In genomic region chr10:92848441-92849233, GRCh38 we compare ENCODE assay signal across 8 cellular contexts. TPM values are rescaled to one million over a fixed set of nuclear protein-coding genes. Genes with fewer than 3 reads are reported as not detected.
DNase-seq lines count a peak whose midpoint lies in the region; ATAC-seq and TF ChIP-seq lines count a peak whose summit lies in the region.

Gene EXOC6, plus strand, starts transcription at chr10:92848520. Its CDS starts 14 bp downstream, at chr10:92848534.

- H3K27ac ChIP-seq in BLaER1 (peak within 1 kb of the TSS; percentile 94), right lobe of liver (peak within 1 kb of the TSS; percentile 86 to 90 (median 86))

- H3K4me3 ChIP-seq in BLaER1 (peak within 1 kb of the TSS; percentile 96), right lobe of liver (peak within 1 kb of the TSS; percentile 86 to 98 (median 95))

- peak in 2 of 4 donors; percentile 21 to 49 for TF ChIP-seq CTCF in right lobe of liver (IDR thresholded peaks at IDR 0.05)

- WGBS in right lobe of liver (ENCODE audit: insufficient coverage, low coverage, low lambda C conversion rate, missing lambda C conversion rate): 0% methylated on average over 7 of the region's 103 CpGs

- H3K4me2 ChIP-seq in BLaER1: peak within 1 kb of the TSS; percentile 85

- H3K27me3 ChIP-seq in BLaER1: no peaks in the 10 kb centered on the region
- no peaks in the 10 kb centered on the region for H3K27me3 ChIP-seq in right lobe of liver

- TF ChIP-seq POLR2A in right lobe of liver (IDR thresholded peaks at IDR 0.05): peak; percentile 58

- peak; percentile 77 for ATAC-seq in GM19025 (IDR thresholded peaks at IDR 0.05; ENCODE audit: low read depth, unreplicated experiment)
- ATAC-seq in HG03280 (IDR thresholded peaks at IDR 0.05; ENCODE audit: unreplicated experiment): peak; percentile 88
- ATAC-seq in right lobe of liver: peak; percentile 88 to 96 (median 93)

- peak within 1 kb of the TSS; percentile 94 for H3K9ac ChIP-seq in BLaER1

- H3K9me3 ChIP-seq in BLaER1: no peaks in the 10 kb centered on the region
- H3K9me3 ChIP-seq in right lobe of liver: no peaks in the 10 kb centered on the region

- intact Hi-C loops in right lobe of liver (cut with DNase I): no loop called here

- H3K36me3 ChIP-seq in BLaER1 (no peaks in the 10 kb centered on the region), right lobe of liver (no peaks in the 10 kb centered on the region)

- DNase-seq in NCI-H69 (lab: John Stamatoyannopoulos, UW) (peak; percentile 89), dermis microvascular lymphatic vessel endothelial cell (ENCODE audit: low read depth in 2 of 2) (peak; percentile 57 to 87), right lobe of liver (peak; percentile 88 to 90 (median 89))
- DNase-seq in activated CD4-positive, alpha-beta T cell treated with anti-CD3 and anti-CD28 coated beads, Interleukin-2, amount 50 U/mL, for 48 hours: peak; percentile 82 to 84
- DNase-seq in stimulated activated CD4-positive, alpha-beta T cell treated with anti-CD3 and anti-CD28 coated beads, Interleukin-4, amount 100 ng/mL, for 24 hours: peak; percentile 84

- H3K4me1 ChIP-seq in BLaER1: peaks cover 32% of the 10 kb centered on the region
- peaks cover 0 to 5% (median 0%) of the 10 kb centered on the region in 4 donors for H3K4me1 ChIP-seq in right lobe of liver

- H4K20me1 ChIP-seq in BLaER1: no peaks in the 10 kb centered on the region

RNA-seq across cellular contexts. Expression of gene EXOC6, which starts in this region (rescaled TPM):
- total RNA-seq in dermis microvascular lymphatic vessel endothelial cell (292 and 311 TPM in 2 replicates), right lobe of liver (10 to 100 TPM in 3 of 6 experiments, 1 to 10 TPM in 3; 5.5 to 15.6 (median 9.9) TPM)

Comparison
In these comparisons a context has a peak if more than half of its experiments do, and no peak if none do; other contexts are left out.
1. Peak in every context shown above with its lines: DNase-seq, ATAC-seq, H3K4me3 ChIP-seq and H3K27ac ChIP-seq.
2. RNA of gene EXOC6 (total RNA-seq): 292 to 311 TPM in dermis microvascular lymphatic vessel endothelial cell; 5.5 to 15.6 TPM in right lobe of liver; every median in the first group is over 10 times any median in the second.